Comparison of ENCODE assay signal across 11 cellular contexts in the genomic region with DNA sequence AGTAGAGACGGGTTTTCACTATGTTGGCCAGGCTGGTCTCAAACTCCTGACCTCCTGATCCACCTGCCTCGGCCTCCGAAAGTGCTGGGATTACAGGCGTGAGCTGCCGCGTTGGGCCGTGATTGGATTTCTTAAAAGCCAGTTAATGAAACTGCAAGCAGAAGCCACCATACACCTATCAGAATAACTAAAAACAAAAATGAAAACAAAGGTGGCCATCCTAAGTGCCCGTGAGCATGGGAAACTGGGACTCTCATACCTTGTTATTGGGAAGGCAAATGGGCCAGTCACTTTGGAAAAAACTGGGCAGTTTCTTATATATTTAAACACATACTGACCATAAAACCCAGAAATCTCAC. TPM values are rescaled to one million over a fixed set of nuclear protein-coding genes. Genes with fewer than 3 reads are reported as not detected.
A peak's percentile ranks its signal among the peaks of the same experiment; 100 is the strongest.
DNase-seq lines count a peak whose midpoint lies in the region; ATAC-seq and TF ChIP-seq lines count a peak whose summit lies in the region.
"Had no signal": no experiment of that assay in that cellular context is flagged by ENCODE, and none has a peak within 500 bp of the region (broad histone marks: within the 10 kb centered on the region; RNA-seq: fewer than 3 reads in every experiment).

No MANE protein-coding gene starts in this region.

- intact Hi-C loops in activated naive CD4-positive, alpha-beta T cell treated with anti-CD3 and anti-CD28 coated beads for 36 hours (cut with micrococcal nuclease), result no loop called here
- intact Hi-C loops in esophagus squamous epithelium (cut with DNase I) (no loop called here), head of caudate nucleus (cut with DNase I) (no loop called here)

- no peaks in the 10 kb centered on the region for H3K36me3 Mint-ChIP-seq in activated naive CD4-positive, alpha-beta T cell treated with anti-CD3 and anti-CD28 coated beads for 36 hours (ENCODE audit: low read depth)

- H3K27me3 ChIP-seq in esophagus squamous epithelium (no peaks in the 10 kb centered on the region), tibial nerve (no peaks in the 10 kb centered on the region)

- TF ChIP-seq CTCF in esophagus squamous epithelium (IDR thresholded peaks at IDR 0.05) (no peak), tibial nerve (IDR thresholded peaks at IDR 0.05) (no peak)

- no peak for TF ChIP-seq POLR2A in esophagus squamous epithelium (IDR thresholded peaks at IDR 0.05)
- no peak for TF ChIP-seq POLR2A in tibial nerve (IDR thresholded peaks at IDR 0.05)

- no peak for TF ChIP-seq EP300 in tibial nerve (IDR thresholded peaks at IDR 0.05)

- H3K27me3 Mint-ChIP-seq in activated naive CD4-positive, alpha-beta T cell treated with anti-CD3 and anti-CD28 coated beads for 36 hours (ENCODE audit: low read depth), result no peaks in the 10 kb centered on the region

- peak overlapping the region; percentile 82 for H3K27ac Mint-ChIP-seq in activated naive CD4-positive, alpha-beta T cell treated with anti-CD3 and anti-CD28 coated beads for 36 hours

- ATAC-seq in HG03159 (IDR thresholded peaks at IDR 0.05; ENCODE audit: unreplicated experiment), result no peak

- H3K27ac ChIP-seq in esophagus squamous epithelium (peak overlapping the region in 3 of 4 donors; percentile 5 to 48 (median 38)), tibial nerve (peak overlapping the region in 3 of 4 donors; percentile 57 to 73 (median 59))

- WGBS in esophagus squamous epithelium, 2 donors, result 71 to 95% methylated on average over 5 to 8 of the region's 8 CpGs
- WGBS in tibial nerve, 2 donors, result 87 to 89% methylated on average over 8 of the region's 8 CpGs

- peak overlapping the region; percentile 74 for H3K4me3 Mint-ChIP-seq in activated naive CD4-positive, alpha-beta T cell treated with anti-CD3 and anti-CD28 coated beads for 36 hours

- no peak for DNase-seq in activated naive CD4-positive, alpha-beta T cell treated with anti-CD3 and anti-CD28 coated beads for 36 hours
- DNase-seq in activated naive CD4-positive, alpha-beta T cell treated with Interleukin-2 at 50 U/mL for 16 hours, result no peak
- DNase-seq in RPMI8226 (peak; percentile 10), esophagus squamous epithelium (lab: John Stamatoyannopoulos, UW) (no peak), tibial nerve (ENCODE audit: low spot score in 2 of 2) (no peak), head of caudate nucleus (no peak)
- DNase-seq in stimulated activated CD4-positive, alpha-beta T cell treated with anti-CD3 and anti-CD28 coated beads, Interleukin-4, amount 100 ng/mL, for 1 hour, result no peak
- DNase-seq: activated CD8-positive, alpha-beta memory T cell treated with anti-CD3 and anti-CD28 coated beads for 24 hours; occipital lobe; stimulated activated CD8-positive, alpha-beta memory T cell treated with anti-CD3 and anti-CD28 coated beads, Interleukin-4, amount 100 ng/mL, for 48 hours had no signal

- peaks cover 0 to 3% (median 0%) of the 10 kb centered on the region in 3 donors for H3K4me1 ChIP-seq in esophagus squamous epithelium
- no peaks in the 10 kb centered on the region for H3K4me1 ChIP-seq in tibial nerve

- CTCF ChIA-PET in activated naive CD4-positive, alpha-beta T cell treated with anti-CD3 and anti-CD28 coated beads for 36 hours (lab: Charles Lee), result interaction anchor here (0.5 to 8.1 kb wide), 7 partner anchors 9 to 282 kb away, joined by 3 to 199 read pairs (median 4); a partner anchor contains a TSS

- H3K36me3 ChIP-seq in esophagus squamous epithelium (no peaks in the 10 kb centered on the region), tibial nerve (no peaks in the 10 kb centered on the region)

- peak overlapping the region in 1 of 4 donors; percentile 31 for H3K4me3 ChIP-seq in esophagus squamous epithelium
- peak overlapping the region in 2 of 4 donors; percentile 1 to 15 for H3K4me3 ChIP-seq in tibial nerve

- H3K4me1 Mint-ChIP-seq in activated naive CD4-positive, alpha-beta T cell treated with anti-CD3 and anti-CD28 coated beads for 36 hours (ENCODE audit: low read depth), result peaks cover 7% of the 10 kb centered on the region

- H3K9me3 ChIP-seq in esophagus squamous epithelium (no peaks in the 10 kb centered on the region), tibial nerve (no peaks in the 10 kb centered on the region)

- no peaks in the 10 kb centered on the region for H3K9me3 Mint-ChIP-seq in activated naive CD4-positive, alpha-beta T cell treated with anti-CD3 and anti-CD28 coated beads for 36 hours

RNA-seq across cellular contexts. Expression of a gene that starts 7.7 kb away (rescaled TPM):
- 1 to 10 TPM; 5.2 to 5.8 TPM for total RNA-seq in activated naive CD4-positive, alpha-beta T cell treated with anti-CD3 and anti-CD28 coated beads for 36 hours
- total RNA-seq in esophagus squamous epithelium (10 to 100 TPM in 2 of 4 donors, 1 to 10 TPM in 2; 4.4 to 15.6 (median 8.8) TPM), tibial nerve (10 to 100 TPM; 45.0 to 71.2 (median 64.5) TPM)

RNA-seq across cellular contexts. Expression of a gene that starts 23.1 kb away (rescaled TPM):
- 10 to 100 TPM; 41.1 to 43.2 TPM for total RNA-seq in activated naive CD4-positive, alpha-beta T cell treated with anti-CD3 and anti-CD28 coated beads for 36 hours
- total RNA-seq in esophagus squamous epithelium (10 to 100 TPM; 14.8 to 30.5 (median 19.2) TPM), tibial nerve (10 to 100 TPM; 21.6 to 23.6 (median 23.1) TPM)
